Comparison of ENCODE assay signal across 14 cellular contexts in the genomic region with DNA sequence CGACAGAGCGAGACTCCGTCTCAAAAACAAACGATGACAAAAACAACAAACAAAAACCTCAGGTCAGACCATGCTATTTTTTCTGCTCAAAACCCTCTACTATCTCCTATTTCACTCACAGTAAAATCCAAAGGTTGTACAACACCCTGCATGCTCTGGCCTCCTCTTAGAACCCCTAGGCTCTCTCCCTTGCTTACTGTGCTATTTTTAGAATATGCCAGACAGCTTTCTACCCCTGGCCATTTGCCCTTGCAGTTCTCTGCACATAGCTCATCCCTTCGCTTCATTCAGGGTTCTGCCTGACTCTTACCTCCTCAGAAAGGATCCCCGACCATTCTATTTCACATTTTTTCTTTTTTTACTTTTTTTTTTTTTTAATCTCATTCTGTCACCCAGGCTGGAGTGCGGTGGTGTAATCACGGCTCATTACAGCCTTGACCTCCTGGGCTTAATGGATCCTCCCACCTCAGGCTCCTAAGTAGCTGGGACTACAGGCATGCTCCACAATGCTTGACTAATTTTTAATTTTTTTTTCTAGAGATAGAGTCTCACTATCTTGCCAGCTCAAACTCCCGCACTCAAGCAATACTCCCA. TPM values are rescaled to one million over a fixed set of nuclear protein-coding genes. Genes with fewer than 3 reads are reported as not detected.
A peak's percentile ranks its signal among the peaks of the same experiment; 100 is the strongest.
DNase-seq lines count a peak whose midpoint lies in the region; ATAC-seq, FAIRE-seq and TF ChIP-seq lines count a peak whose summit lies in the region.
"Had no signal": no experiment of that assay in that cellular context is flagged by ENCODE, and none has a peak within 500 bp of the region (broad histone marks: within the 10 kb centered on the region; RNA-seq: fewer than 3 reads in every experiment).

No MANE protein-coding gene starts in this region.

- no peak overlapping the region for H2AFZ ChIP-seq in astrocyte (ENCODE audit: low read depth, low read length)
- no peak overlapping the region for H2AFZ ChIP-seq in mammary epithelial cell (ENCODE audit: low read depth, low read length)

- H3K4me1 ChIP-seq in A549 = peaks cover 27% of the 10 kb centered on the region
- H3K4me1 ChIP-seq in astrocyte (ENCODE audit: insufficient read depth, low read length) = peaks cover 16% of the 10 kb centered on the region
- peaks cover 0 to 23% (median 5%) of the 10 kb centered on the region in 4 donors for H3K4me1 ChIP-seq in right lobe of liver
- H3K4me1 ChIP-seq in mammary epithelial cell (ENCODE audit: insufficient read depth, low read length) = no peaks in the 10 kb centered on the region

- H3K27ac Mint-ChIP-seq in astrocyte (ENCODE audit: unreplicated experiment) = peak overlapping the region; percentile 0

- peaks cover 10% of the 10 kb centered on the region for H3K4me1 Mint-ChIP-seq in astrocyte (ENCODE audit: low read depth, unreplicated experiment)

- WGBS in A549 (ENCODE audit: missing lambda C conversion rate) = 76% methylated on average over 9 of the region's 9 CpGs
- 40% methylated on average over 9 of the region's 9 CpGs for WGBS in right lobe of liver (ENCODE audit: insufficient coverage, low coverage, low lambda C conversion rate, missing lambda C conversion rate)
- WGBS in mammary epithelial cell (ENCODE audit: low coverage, missing lambda C conversion rate) = 99% methylated on average over 9 of the region's 9 CpGs

- H3K4me3 Mint-ChIP-seq in astrocyte (ENCODE audit: unreplicated experiment) = no peak overlapping the region

- H3K36me3 Mint-ChIP-seq in astrocyte (ENCODE audit: low read depth, unreplicated experiment) = peaks cover 8% of the 10 kb centered on the region

- no peak overlapping the region for H3K4me3 ChIP-seq in A549
- H3K4me3 ChIP-seq in astrocyte (ENCODE audit: insufficient read depth, low read depth, low read length) = no peak overlapping the region
- no peak overlapping the region for H3K4me3 ChIP-seq in right lobe of liver
- no peak overlapping the region for H3K4me3 ChIP-seq in mammary epithelial cell (replicated peaks in 1 of 3; ENCODE audit: insufficient read depth in 1 of 3, low read depth in 2 of 3, low read length in 3 of 3)

- H4K20me1 ChIP-seq in astrocyte (ENCODE audit: insufficient read depth, low read length) = no peaks in the 10 kb centered on the region
- no peaks in the 10 kb centered on the region for H4K20me1 ChIP-seq in mammary epithelial cell (ENCODE audit: insufficient read depth, low read length)

- CTCF ChIA-PET in A549 (lab: Yijun Ruan, JAX) = interaction anchor here (0.9 to 2.4 kb wide), 3 partner anchors 35 to 69 kb away, joined by 3 to 10 read pairs (median 9); partner anchors contain the start of genes C20orf203 and DNMT3B
- CTCF ChIA-PET in mammary epithelial cell (lab: Charles Lee; ENCODE audit: low non-redundant PET) = no interaction called here

- in situ Hi-C loops in mammary epithelial cell (cut with MboI; ENCODE audit: low sequenced_read_pairs in 2 of 2) = no loop called here

- no peak for TF ChIP-seq CTCF in A549 (IDR thresholded peaks at IDR 0.05)
- no peak for TF ChIP-seq CTCF in astrocyte (IDR thresholded peaks at IDR 0.05; ENCODE audit: insufficient read depth, low read depth, low read length)
- TF ChIP-seq CTCF in right lobe of liver (IDR thresholded peaks at IDR 0.05) = no peak
- TF ChIP-seq CTCF in mammary epithelial cell (conservative IDR thresholded peaks at IDR 0.05 in 1 of 2, IDR thresholded peaks at IDR 0.05 in 1 of 2; ENCODE audit: extremely low read depth in 1 of 2, insufficient read depth in 1 of 2, low read depth in 1 of 2, low read length in 2 of 2) = no peak
- no peak for TF ChIP-seq CTCF in D721Med (IDR thresholded peaks at IDR 0.05; ENCODE audit: insufficient read depth, missing control alignments)

- H3K9me3 Mint-ChIP-seq in astrocyte (ENCODE audit: unreplicated experiment) = no peaks in the 10 kb centered on the region

- no peaks in the 10 kb centered on the region for H3K9me3 ChIP-seq in A549
- H3K9me3 ChIP-seq in astrocyte (ENCODE audit: insufficient read depth, low read depth, low read length) = no peaks in the 10 kb centered on the region
- H3K9me3 ChIP-seq in right lobe of liver = no peaks in the 10 kb centered on the region
- H3K9me3 ChIP-seq in mammary epithelial cell (replicated peaks; ENCODE audit: insufficient read depth, low read length) = no peaks in the 10 kb centered on the region

- TF ChIP-seq EP300 in A549 (IDR thresholded peaks at IDR 0.05) = no peak

- H3K27me3 ChIP-seq in astrocyte (ENCODE audit: insufficient read depth, low read length) (no peaks in the 10 kb centered on the region), right lobe of liver (no peaks in the 10 kb centered on the region), mammary epithelial cell (ENCODE audit: insufficient read depth, low read length) (no peaks in the 10 kb centered on the region)

- no peak for TF ChIP-seq RAD21 in A549 (conservative IDR thresholded peaks at IDR 0.05 in 1 of 2, IDR thresholded peaks at IDR 0.05 in 1 of 2)

- POLR2A ChIA-PET in A549 (lab: Yijun Ruan, JAX) = interaction anchor here (0.6 kb wide), 1 partner anchor 64 kb away, joined by 3 read pairs; no protein-coding TSS in a partner anchor

- DNase-seq in A549 (ENCODE audit: low read depth in 1 of 2, low spot score in 1 of 2) = no peak
- DNase-seq in HuH-7.5 (ENCODE audit: low spot score) = peak; percentile 54
- DNase-seq in astrocyte (ENCODE audit: low read depth) = no peak
- DNase-seq in right lobe of liver = no peak
- DNase-seq in posterior cingulate gyrus = no peak
- DNase-seq in mammary epithelial cell = no peak
- DNase-seq in D721Med (ENCODE audit: insufficient read length, low spot score) = no peak
- DNase-seq: anterior cingulate cortex, EL, foreskin melanocyte, NCI-H69 had no signal

- H3K79me2 ChIP-seq in astrocyte (ENCODE audit: insufficient read depth, low read length) (no peaks in the 10 kb centered on the region), mammary epithelial cell (ENCODE audit: insufficient read depth, low read length) (no peaks in the 10 kb centered on the region)

- H3K9ac ChIP-seq in astrocyte (ENCODE audit: low read length) = no peak overlapping the region
- H3K9ac ChIP-seq in mammary epithelial cell (ENCODE audit: insufficient read depth, low read length) = no peak overlapping the region

- dilution Hi-C loops in mammary epithelial cell (cut with HindIII; ENCODE audit: low sequenced_read_pairs) = no loop called here

- peak overlapping the region in 1 of 2 experiments; percentile 53; a peak in 3 of 6 replicates for H3K27ac ChIP-seq in A549
- H3K27ac ChIP-seq in astrocyte (ENCODE audit: low read depth, low read length) = no peak overlapping the region
- H3K27ac ChIP-seq in right lobe of liver = peak overlapping the region in 2 of 3 donors; percentile 3 to 61
- no peak overlapping the region for H3K27ac ChIP-seq in mammary epithelial cell (ENCODE audit: insufficient read depth, low read depth, low read length)

- no TSS peak for BruUV-seq in mammary epithelial cell (replicated peaks; lab: Mats Ljungman, UMichigan)

- ATAC-seq in A549 (peak in 1 of 2 experiments; percentile 62; a peak in 3 of 6 replicates), right lobe of liver (peak; percentile 71 to 86 (median 80)), GM18907 (IDR thresholded peaks at IDR 0.05; ENCODE audit: unreplicated experiment) (no peak)

- TF ChIP-seq POLR2A in A549 (IDR thresholded peaks at IDR 0.05; ENCODE audit: low read length) (no peak), right lobe of liver (IDR thresholded peaks at IDR 0.05) (no peak)

- H3K4me2 ChIP-seq in A549 (0 out of 3 replicates have a peak overlapping the region, but pooled peaks have one; percentile 9), astrocyte (ENCODE audit: low read length) (peak overlapping the region; percentile 46), mammary epithelial cell (ENCODE audit: insufficient read depth, low read depth, low read length) (no peak overlapping the region)

- FAIRE-seq in A549 (lab: Jason Lieb, UNC) (no peak), astrocyte (lab: Jason Lieb, UNC) (no peak), D721Med (lab: Jason Lieb, UNC) (no peak)
- FAIRE-seq: keratinocyte had no signal

- intact Hi-C loops in right lobe of liver (cut with DNase I) = no loop called here
- intact Hi-C loops in posterior cingulate gyrus (cut with DNase I) = no loop called here
- intact Hi-C loops in mammary epithelial cell (cut with micrococcal nuclease) = no loop called here

- peaks cover 9% of the 10 kb centered on the region for H3K36me3 ChIP-seq in astrocyte (ENCODE audit: insufficient read depth, low read length)
- peaks cover 0 to 5% (median 0%) of the 10 kb centered on the region in 4 donors for H3K36me3 ChIP-seq in right lobe of liver
- no peaks in the 10 kb centered on the region for H3K36me3 ChIP-seq in mammary epithelial cell (ENCODE audit: insufficient read depth, low read length)

- H3K27me3 Mint-ChIP-seq in astrocyte (ENCODE audit: low read depth, unreplicated experiment) = no peaks in the 10 kb centered on the region

RNA-seq across cellular contexts. Expression of gene COMMD7, which starts 33.6 kb away (rescaled TPM):
- polyA plus RNA-seq in A549 (2011; rRNA removed) = 74.1 and 86.3 TPM in 2 replicates
- 41.4 and 51.8 TPM in 2 replicates for polyA plus RNA-seq in A549 (2012; cell fraction: cytosol; rRNA removed)
- 22.3 and 28.8 TPM in 2 replicates for polyA plus RNA-seq in A549 (2012; cell fraction: nucleus; rRNA removed)
- polyA plus RNA-seq in A549 (2017; fragmentation: RNase III; extraction: RNeasy Plus Mini Kit Qiagen cat#74134 plus additional on column Dnase treatment) = 50.6 to 55.7 TPM (median 53.3 TPM) in 3 replicates
- polyA minus RNA-seq in A549 (2011; rRNA and poly(A)+ RNA removed) = 22.5 and 28.8 TPM in 2 replicates
- total RNA-seq in astrocyte = 38.7 and 38.9 TPM in 2 replicates
- 10 to 100 TPM; 15.2 to 21.3 (median 18.6) TPM for total RNA-seq in right lobe of liver
- 10 to 100 TPM; 29.4 to 29.5 TPM for total RNA-seq in mammary epithelial cell
- 28.8 TPM for polyA plus RNA-seq in mammary epithelial cell
- 5.2 TPM for polyA minus RNA-seq in mammary epithelial cell

RNA-seq across cellular contexts. Expression of gene C20orf203, which starts 35.9 kb away (rescaled TPM):
- 0.01 TPM in 1 of 2 replicates, not detected in the other for polyA plus RNA-seq in A549 (2011; rRNA removed)
- polyA plus RNA-seq in A549 (2012; cell fraction: cytosol; rRNA removed) = not detected in 2 replicates
- 0.02 TPM in 1 of 2 replicates, not detected in the other for polyA plus RNA-seq in A549 (2012; cell fraction: nucleus; rRNA removed)
- polyA plus RNA-seq in A549 (2017; fragmentation: RNase III; extraction: RNeasy Plus Mini Kit Qiagen cat#74134 plus additional on column Dnase treatment) = not detected in 3 replicates
- polyA minus RNA-seq in A549 (2011; rRNA and poly(A)+ RNA removed) = 0.05 and 0.08 TPM in 2 replicates
- total RNA-seq in astrocyte = not detected in 2 replicates
- total RNA-seq in right lobe of liver = not detected
- not detected for total RNA-seq in mammary epithelial cell
- polyA plus RNA-seq in mammary epithelial cell = not detected
- polyA minus RNA-seq in mammary epithelial cell = not detected
- total RNA-seq: H4 had no signal
- polyA plus RNA-seq: keratinocyte had no signal

RNA-seq across cellular contexts. Expression of gene DNMT3B, which starts 52.6 kb away (rescaled TPM):
- polyA plus RNA-seq in A549 (2011; rRNA removed) (5.2 and 6.2 TPM in 2 replicates), A549 (2017; fragmentation: RNase III; extraction: RNeasy Plus Mini Kit Qiagen cat#74134 plus additional on column Dnase treatment) (9.5 to 11.3 TPM (median 10.1 TPM) in 3 replicates), mammary epithelial cell (0.63 TPM)
- polyA plus RNA-seq in A549 (2012; cell fraction: cytosol; rRNA removed) = 9.4 and 12.2 TPM in 2 replicates
- polyA plus RNA-seq in A549 (2012; cell fraction: nucleus; rRNA removed) = 29.6 and 31.6 TPM in 2 replicates
- polyA minus RNA-seq in A549 (2011; rRNA and poly(A)+ RNA removed) = 5.5 and 6.0 TPM in 2 replicates
- total RNA-seq in astrocyte (5.0 and 5.6 TPM in 2 replicates), right lobe of liver (under 1 TPM; 0.43 to 0.88 (median 0.65) TPM), mammary epithelial cell (1 to 10 TPM; 1.2 to 2.0 TPM)
- not detected for polyA minus RNA-seq in mammary epithelial cell

Comparison
In these comparisons a context has a peak if more than half of its experiments do, and no peak if none do; other contexts are left out.
1. H3K27ac ChIP-seq: peak in right lobe of liver (2 of 3); none in astrocyte (single experiment) and mammary epithelial cell (single experiment).